In the genomic region with DNA sequence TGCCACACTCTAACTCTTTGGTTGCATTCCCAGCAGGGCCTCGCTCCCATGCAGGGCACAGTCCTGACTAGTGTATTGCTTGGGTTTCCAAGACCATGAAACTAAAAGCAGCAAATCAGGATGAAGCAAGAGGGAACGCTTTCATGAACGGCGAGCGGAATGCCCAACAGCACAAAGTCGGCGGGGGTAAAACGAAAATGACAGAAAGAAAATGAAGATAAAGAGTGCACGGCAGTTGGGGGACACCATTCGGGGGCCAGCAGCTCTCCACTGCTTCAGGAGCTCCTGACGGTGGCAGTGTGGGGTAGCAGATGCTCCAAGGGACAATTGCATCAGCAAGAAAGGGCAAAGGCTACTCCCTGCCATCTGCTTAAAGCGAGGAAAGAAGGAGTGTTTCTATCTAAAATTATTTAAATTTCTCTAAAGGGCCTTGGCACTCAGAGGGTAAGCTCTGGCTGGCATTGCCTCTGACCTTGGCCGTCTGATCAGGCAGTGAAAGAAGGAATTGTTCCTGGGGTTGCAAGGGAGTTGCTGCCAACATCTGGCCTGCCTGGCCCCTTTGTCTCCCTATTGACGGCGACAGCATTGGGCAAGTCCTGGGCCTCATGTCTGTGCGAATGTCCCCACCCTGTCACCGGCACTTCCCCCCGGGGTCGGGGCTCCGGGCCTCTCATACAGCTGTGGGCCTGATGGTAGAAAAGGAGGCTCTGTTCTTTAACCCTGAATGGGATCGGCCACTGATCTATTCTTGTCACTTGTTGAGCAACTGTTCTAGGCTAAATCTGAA, we compare ENCODE assay signal across 9 cellular contexts.
DNase-seq lines count a peak whose midpoint lies in the region; ATAC-seq, FAIRE-seq and TF ChIP-seq lines count a peak whose summit lies in the region.
"Had no signal": no experiment of that assay in that cellular context is flagged by ENCODE, and none has a peak within 500 bp of the region (broad histone marks: within the 10 kb centered on the region; RNA-seq: fewer than 3 reads in every experiment).

No MANE protein-coding gene starts in this region.

- TF ChIP-seq POLR2A in uterus (IDR thresholded peaks at IDR 0.05): no peak

- no peak for FAIRE-seq in D721Med (lab: Jason Lieb, UNC)
- no peak for FAIRE-seq in pancreas (lab: Jason Lieb, UNC)

- no peaks in the 10 kb centered on the region for H3K27me3 Mint-ChIP-seq in activated T-helper 2 cell treated with anti-CD3 and anti-CD28 coated beads, Interferon-gamma antibody, Interleukin-2, Interleukin-4, amounts not matched to agents 10 μg/mL and 5 μg/mL and 100 μg/mL, durations not matched to agents 14 hours and 24 hours and 36 hours (ENCODE audit: low read depth)
- H3K27me3 Mint-ChIP-seq in activated CD8-positive, alpha-beta T cell treated with anti-CD3 and anti-CD28 coated beads, Interleukin-2, amount 10 ng/mL, durations not matched to agents 7 days and 5 days (ENCODE audit: low read depth): no peaks in the 10 kb centered on the region

- H3K4me3 Mint-ChIP-seq in activated T-helper 2 cell treated with anti-CD3 and anti-CD28 coated beads, Interferon-gamma antibody, Interleukin-2, Interleukin-4, amounts not matched to agents 10 μg/mL and 5 μg/mL and 100 μg/mL, durations not matched to agents 14 hours and 24 hours and 36 hours (ENCODE audit: low read depth): no peak overlapping the region
- H3K4me3 Mint-ChIP-seq in activated CD8-positive, alpha-beta T cell treated with anti-CD3 and anti-CD28 coated beads, Interleukin-2, amount 10 ng/mL, durations not matched to agents 7 days and 5 days: no peak overlapping the region

- peaks cover 3% of the 10 kb centered on the region for H3K36me3 Mint-ChIP-seq in activated T-helper 2 cell treated with anti-CD3 and anti-CD28 coated beads, Interferon-gamma antibody, Interleukin-2, Interleukin-4, amounts not matched to agents 10 μg/mL and 5 μg/mL and 100 μg/mL, durations not matched to agents 14 hours and 24 hours and 36 hours (ENCODE audit: low read depth)
- H3K36me3 Mint-ChIP-seq in activated CD8-positive, alpha-beta T cell treated with anti-CD3 and anti-CD28 coated beads, Interleukin-2, amount 10 ng/mL, durations not matched to agents 7 days and 5 days (ENCODE audit: low read depth): peaks cover 4% of the 10 kb centered on the region

- H3K27me3 ChIP-seq in pancreas: no peaks in the 10 kb centered on the region
- H3K27me3 ChIP-seq in uterus: no peaks in the 10 kb centered on the region
- H3K27me3 ChIP-seq in SJCRH30: no peaks in the 10 kb centered on the region

- H3K36me3 ChIP-seq in pancreas (no peaks in the 10 kb centered on the region), uterus (no peaks in the 10 kb centered on the region), SJCRH30 (no peaks in the 10 kb centered on the region)

- peaks cover 8% of the 10 kb centered on the region for H3K4me1 Mint-ChIP-seq in activated T-helper 2 cell treated with anti-CD3 and anti-CD28 coated beads, Interferon-gamma antibody, Interleukin-2, Interleukin-4, amounts not matched to agents 10 μg/mL and 5 μg/mL and 100 μg/mL, durations not matched to agents 14 hours and 24 hours and 36 hours (ENCODE audit: low read depth)
- no peaks in the 10 kb centered on the region for H3K4me1 Mint-ChIP-seq in activated CD8-positive, alpha-beta T cell treated with anti-CD3 and anti-CD28 coated beads, Interleukin-2, amount 10 ng/mL, durations not matched to agents 7 days and 5 days (ENCODE audit: low read depth)

- no peaks in the 10 kb centered on the region for H3K9me3 Mint-ChIP-seq in activated T-helper 2 cell treated with anti-CD3 and anti-CD28 coated beads, Interferon-gamma antibody, Interleukin-2, Interleukin-4, amounts not matched to agents 10 μg/mL and 5 μg/mL and 100 μg/mL, durations not matched to agents 14 hours and 24 hours and 36 hours
- no peaks in the 10 kb centered on the region for H3K9me3 Mint-ChIP-seq in activated CD8-positive, alpha-beta T cell treated with anti-CD3 and anti-CD28 coated beads, Interleukin-2, amount 10 ng/mL, durations not matched to agents 7 days and 5 days (ENCODE audit: insufficient read depth)

- H3K27ac Mint-ChIP-seq in activated T-helper 2 cell treated with anti-CD3 and anti-CD28 coated beads, Interferon-gamma antibody, Interleukin-2, Interleukin-4, amounts not matched to agents 10 μg/mL and 5 μg/mL and 100 μg/mL, durations not matched to agents 14 hours and 24 hours and 36 hours: peak overlapping the region; percentile 33
- H3K27ac Mint-ChIP-seq in activated CD8-positive, alpha-beta T cell treated with anti-CD3 and anti-CD28 coated beads, Interleukin-2, amount 10 ng/mL, durations not matched to agents 7 days and 5 days: no peak overlapping the region

- TF ChIP-seq CTCF in D721Med (IDR thresholded peaks at IDR 0.05; ENCODE audit: insufficient read depth, missing control alignments): peak; percentile 19
- no peak for TF ChIP-seq CTCF in pancreas (IDR thresholded peaks at IDR 0.05)
- peak in 1 of 4 experiments; percentile 7 for TF ChIP-seq CTCF in uterus (IDR thresholded peaks at IDR 0.05)

- ATAC-seq in pancreas: peak; percentile 53 to 80 (median 68)
- no peak for ATAC-seq in activated CD8-positive, alpha-beta T cell treated with anti-CD3 and anti-CD28 coated beads, Interleukin-2, amount 10 ng/mL, durations not matched to agents 7 days and 5 days

- H3K4me1 ChIP-seq in pancreas: peaks cover 0 to 13% (median 9%) of the 10 kb centered on the region in 3 donors
- H3K4me1 ChIP-seq in uterus: no peaks in the 10 kb centered on the region
- H3K4me1 ChIP-seq in SJCRH30: no peaks in the 10 kb centered on the region

- H3K9me3 ChIP-seq in pancreas (no peaks in the 10 kb centered on the region), uterus (no peaks in the 10 kb centered on the region), SJCRH30 (replicated peaks) (no peaks in the 10 kb centered on the region)

- intact Hi-C loops in activated T-helper 2 cell treated with anti-CD3 and anti-CD28 coated beads, Interferon-gamma antibody, Interleukin-2, Interleukin-4, amounts not matched to agents 10 μg/mL and 5 μg/mL and 100 μg/mL, durations not matched to agents 14 hours and 24 hours and 36 hours (cut with micrococcal nuclease): no loop called here
- intact Hi-C loops in head of caudate nucleus (cut with DNase I) (no loop called here), pancreas (cut with DNase I) (no loop called here), uterus (cut with DNase I; ENCODE audit: low total_unique reads) (no loop called here)

- no peak for DNase-seq in D721Med (ENCODE audit: insufficient read length, low spot score)
- DNase-seq in activated T-helper 2 cell treated with anti-CD3 and anti-CD28 coated beads, Interferon-gamma antibody, Interleukin-2, Interleukin-4, amounts not matched to agents 10 μg/mL and 5 μg/mL and 100 μg/mL, durations not matched to agents 14 hours and 24 hours and 36 hours (ENCODE audit: low spot score): no peak
- DNase-seq in head of caudate nucleus: peak; percentile 41 to 89 (median 78)
- DNase-seq in pancreas: peak in 3 of 6 donors; percentile 26 to 46 (median 42)
- DNase-seq in activated CD8-positive, alpha-beta T cell treated with anti-CD3 and anti-CD28 coated beads, Interleukin-2, amount 10 ng/mL, durations not matched to agents 7 days and 5 days: no peak
- DNase-seq in HEK293T (ENCODE audit: extremely low spot score): no peak
- DNase-seq in uterus: no peak
- DNase-seq in SJCRH30: no peak

- H3K4me3 ChIP-seq in pancreas (no peak overlapping the region), uterus (no peak overlapping the region), SJCRH30 (no peak overlapping the region)

- 41 to 42% methylated on average over 21 of the region's 21 CpGs for WGBS in pancreas, 2 donors

- H3K27ac ChIP-seq in pancreas: peak overlapping the region in 3 of 4 donors; percentile 43 to 63 (median 46)
- no peak overlapping the region for H3K27ac ChIP-seq in uterus
- H3K27ac ChIP-seq in SJCRH30: no peak overlapping the region
- H3K27ac ChIP-seq: VCaP had no signal

- POLR2A ChIA-PET in activated CD8-positive, alpha-beta T cell treated with anti-CD3 and anti-CD28 coated beads, Interleukin-2, amount 10 ng/mL, durations not matched to agents 7 days and 5 days (lab: Charles Lee): no interaction called here
- POLR2A ChIA-PET in HEK293T (lab: Yijun Ruan, JAX): no interaction called here

- CTCF ChIA-PET in activated CD8-positive, alpha-beta T cell treated with anti-CD3 and anti-CD28 coated beads, Interleukin-2, amount 10 ng/mL, durations not matched to agents 7 days and 5 days (lab: Charles Lee): interaction anchor here (1.7 kb wide), 1 partner anchor 8 kb away, joined by 3 read pairs; no protein-coding TSS in a partner anchor
- CTCF ChIA-PET in HEK293T (lab: Yijun Ruan, JAX): no interaction called here

TF ChIP-seq in HEK293T, 16 proteins besides CTCF, POLR2A, EP300 and RAD21:
- TF ChIP-seq TARDBP (IDR thresholded peaks at IDR 0.05) (no peak), SP1 (IDR thresholded peaks at IDR 0.05) (no peak), HDGF (IDR thresholded peaks at IDR 0.05; ENCODE audit: borderline replicate concordance) (no peak), CTBP1 (IDR thresholded peaks at IDR 0.05; ENCODE audit: borderline replicate concordance) (no peak), FOXK2 (IDR thresholded peaks at IDR 0.05) (no peak), FOXA1 (IDR thresholded peaks at IDR 0.05) (no peak), ZNF384 (IDR thresholded peaks at IDR 0.05) (no peak), SUZ12 (IDR thresholded peaks at IDR 0.05) (no peak), LEF1 (IDR thresholded peaks at IDR 0.05; ENCODE audit: borderline replicate concordance) (no peak), PKNOX1 (IDR thresholded peaks at IDR 0.05) (no peak), NFRKB (IDR thresholded peaks at IDR 0.05) (no peak)

Comparison
In these comparisons a context has a peak if more than half of its experiments do, and no peak if none do; other contexts are left out.
1. DNase-seq: peak in head of caudate nucleus (42 of 42); none in D721Med (single experiment), activated T-helper 2 cell treated with anti-CD3 and anti-CD28 coated beads, Interferon-gamma antibody, Interleukin-2, Interleukin-4, amounts not matched to agents 10 μg/mL and 5 μg/mL and 100 μg/mL, durations not matched to agents 14 hours and 24 hours and 36 hours (single experiment), activated CD8-positive, alpha-beta T cell treated with anti-CD3 and anti-CD28 coated beads, Interleukin-2, amount 10 ng/mL, durations not matched to agents 7 days and 5 days (single experiment), HEK293T (single experiment), uterus (0 of 2) and SJCRH30 (0 of 2).
2. H3K27ac ChIP-seq: peak in pancreas (3 of 4); none in uterus (0 of 2) and SJCRH30 (single experiment).